1 cellular context compared by ENCODE assay signal in genomic region chr17:46208997-46209396, GRCh38.
TF ChIP-seq lines count a peak whose summit lies in the region.

No MANE protein-coding gene starts in this region.

TF ChIP-seq in K562, 482 proteins besides CTCF, POLR2A, EP300 and RAD21 (continued from another document):
- TF ChIP-seq SFPQ (IDR thresholded peaks at IDR 0.05; ENCODE audit: low read depth, low read length): no peak
- TF ChIP-seq C11orf30 (IDR thresholded peaks at IDR 0.05; ENCODE audit: low read depth): peak; percentile 23; the same call in 1 of the 2 replicates
- peak; percentile 64 for TF ChIP-seq MAFG (tag; conservative IDR thresholded peaks at IDR 0.05)
- TF ChIP-seq IFI16 (CRISPR knock-in tag; IDR thresholded peaks at IDR 0.05): no peak
- TF ChIP-seq HEY1 (CRISPR knock-in tag; IDR thresholded peaks at IDR 0.05; ENCODE audit: borderline replicate concordance): no peak
- peak; percentile 59 for TF ChIP-seq PKNOX1 (IDR thresholded peaks at IDR 0.05)
- no peak for TF ChIP-seq CHD2 (IDR thresholded peaks at IDR 0.05; ENCODE audit: low read depth, low read length)
- TF ChIP-seq TFAP4 (CRISPR knock-in tag; IDR thresholded peaks at IDR 0.05; ENCODE audit: borderline replicate concordance): peak; percentile 14; the same call in 1 of the 2 replicates
- TF ChIP-seq ZNF316 (IDR thresholded peaks at IDR 0.05): peak; percentile 57
